Comparison of ENCODE assay signal across 14 cellular contexts in the genomic region with DNA sequence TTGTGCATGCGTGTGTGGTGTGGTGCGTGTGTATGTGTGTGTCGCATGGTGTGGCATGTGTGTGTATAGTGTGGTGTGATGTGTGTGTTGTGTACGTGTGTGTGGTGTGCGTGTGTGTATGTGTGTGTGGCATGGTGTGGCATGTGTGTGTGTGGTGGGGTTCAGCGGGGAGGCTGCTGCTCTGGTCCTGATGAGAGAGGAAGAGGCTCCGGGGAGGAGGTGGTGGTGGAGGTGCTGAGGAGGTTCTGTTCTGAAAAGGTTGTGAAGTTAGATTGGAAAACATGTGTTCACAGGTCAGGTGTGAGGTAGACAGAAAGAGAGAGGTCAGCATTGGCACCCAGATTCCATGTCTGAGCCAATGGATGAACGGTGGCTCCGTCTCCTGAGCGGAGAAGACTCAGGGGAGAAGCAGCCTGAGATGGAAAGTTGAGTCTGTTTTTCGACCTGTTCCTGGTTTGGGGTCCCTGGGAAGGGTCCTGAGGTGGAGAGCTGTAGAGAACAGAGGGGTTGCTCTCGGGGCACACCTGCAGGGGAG.
"Had no signal": no experiment of that assay in that cellular context is flagged by ENCODE, and none has a peak within 500 bp of the region (broad histone marks: within the 10 kb centered on the region; RNA-seq: fewer than 3 reads in every experiment).

No MANE protein-coding gene starts in this region.

- ATAC-seq: activated T-helper 17 cell treated with anti-CD3 and anti-CD28 coated beads, Interleukin-2, amount 50 U/mL, for 72 hours; body of pancreas; left lung; pancreas had no signal

- H3K36me3 ChIP-seq: left lung, pancreas, tibial nerve had no signal

- H3K4me1 ChIP-seq: body of pancreas, pancreas had no signal

- H3K9me3 ChIP-seq: body of pancreas, left lung, pancreas had no signal

- DNase-seq: activated CD4-positive, alpha-beta T cell treated with anti-CD3 and anti-CD28 coated beads, Interleukin-2, amount 50 U/mL, for 4 hours; activated naive CD4-positive, alpha-beta T cell treated with anti-CD3 and anti-CD28 coated beads for 36 hours; body of pancreas; caudate nucleus; erythroblast; foreskin melanocyte; mammary epithelial cell; pancreas; stimulated activated CD8-positive, alpha-beta memory T cell treated with anti-CD3 and anti-CD28 coated beads, Interleukin-4, amount 100 ng/mL, for 48 hours; stimulated activated naive CD4-positive, alpha-beta T cell treated with Interleukin-2 at 50 U/mL for 16 hours had no signal

- H3K27me3 ChIP-seq: body of pancreas, left lung, pancreas, tibial nerve had no signal

- H3K4me3 ChIP-seq: body of pancreas, left lung, pancreas, SK-N-MC, tibial nerve had no signal

- H3K27ac ChIP-seq: body of pancreas, left lung, pancreas, SK-N-MC, tibial nerve had no signal
